In genomic region chr16:77404823-77405222, GRCh38 we compare ENCODE assay signal across 17 cellular contexts. TPM values are rescaled to one million over a fixed set of nuclear protein-coding genes. Genes with fewer than 3 reads are reported as not detected.
DNase-seq lines count a peak whose midpoint lies in the region; ATAC-seq, FAIRE-seq and TF ChIP-seq lines count a peak whose summit lies in the region.
"Had no signal": no experiment of that assay in that cellular context is flagged by ENCODE, and none has a peak within 500 bp of the region (broad histone marks: within the 10 kb centered on the region; RNA-seq: fewer than 3 reads in every experiment).

No MANE protein-coding gene starts in this region.

- H3T11ph ChIP-seq in H9 (ENCODE audit: low read length): no peak overlapping the region

- H2BK5ac ChIP-seq in H1 (ENCODE audit: low read depth, low read length) (no peak overlapping the region), mesendoderm (ENCODE audit: low read length) (no peak overlapping the region), H9 (ENCODE audit: insufficient read length, low read length) (no peak overlapping the region)

- H4K8ac ChIP-seq in H1 (ENCODE audit: extremely low read depth, insufficient read depth, low read length) (no peak overlapping the region), mesendoderm (ENCODE audit: low read depth, low read length) (no peak overlapping the region), H9 (replicated peaks; ENCODE audit: insufficient read length, low read depth, low read length) (no peak overlapping the region)

- H3K27me3 Mint-ChIP-seq in GM23338 (ENCODE audit: insufficient read depth, low read depth, poor library complexity): peaks cover 2% of the 10 kb centered on the region
- H3K27me3 Mint-ChIP-seq in endothelial cell (ENCODE audit: unreplicated experiment): no peaks in the 10 kb centered on the region
- H3K27me3 Mint-ChIP-seq in H9 (ENCODE audit: low read depth): peaks cover 2% of the 10 kb centered on the region

- TF ChIP-seq CTCF in GM23338 (conservative IDR thresholded peaks at IDR 0.05; ENCODE audit: low read depth in 2 of 2): no peak
- no peak for TF ChIP-seq CTCF in H1 (IDR thresholded peaks at IDR 0.05; ENCODE audit: control extremely low read depth in 1 of 3, insufficient read depth in 1 of 3, low read depth in 1 of 3, low read length in 3 of 3)
- no peak for TF ChIP-seq CTCF in parathyroid adenoma (IDR thresholded peaks at IDR 0.05)
- TF ChIP-seq CTCF in endothelial cell (IDR thresholded peaks at IDR 0.05; ENCODE audit: unreplicated experiment): no peak
- TF ChIP-seq CTCF in H9 (conservative IDR thresholded peaks at IDR 0.05): no peak
- no peak for TF ChIP-seq CTCF in GM10266 (IDR thresholded peaks at IDR 0.05; ENCODE audit: control insufficient read depth, insufficient read depth, low read depth, missing control alignments)

- H3K79me1 ChIP-seq in H1 (ENCODE audit: low read depth, low read length) (no peaks in the 10 kb centered on the region), mesendoderm (ENCODE audit: low read length) (no peaks in the 10 kb centered on the region), H9 (ENCODE audit: insufficient read depth, low read depth, low read length, poor library complexity, severe bottlenecking) (no peaks in the 10 kb centered on the region)

- no peak overlapping the region for H3K27ac Mint-ChIP-seq in GM23338
- no peak overlapping the region for H3K27ac Mint-ChIP-seq in endothelial cell (ENCODE audit: unreplicated experiment)
- H3K27ac Mint-ChIP-seq in H9: no peak overlapping the region
- H3K27ac Mint-ChIP-seq: CD4-positive, CD25-positive, alpha-beta regulatory T cell; HFFc6 had no signal

- CTCF ChIA-PET in H1 (lab: Charles Lee; ENCODE audit: partially characterized antibody): interaction anchor here (0.5 to 2.0 kb wide), 10 partner anchors 8 to 179 kb away, joined by 3 to 11 read pairs (median 4); no protein-coding TSS in a partner anchor

- H3K4me3 Mint-ChIP-seq in GM23338 (no peak overlapping the region), endothelial cell (ENCODE audit: unreplicated experiment) (no peak overlapping the region), H9 (no peak overlapping the region)
- H3K4me3 Mint-ChIP-seq: CD4-positive, CD25-positive, alpha-beta regulatory T cell; HFFc6 had no signal

- ATAC-seq in GM23338 (no peak), GM19328 (IDR thresholded peaks at IDR 0.05; ENCODE audit: unreplicated experiment) (no peak)
- ATAC-seq: HepG2 had no signal

- H2AFZ ChIP-seq in GM23338: 0 out of 2 replicates have a peak overlapping the region, but pooled peaks have one; percentile 53
- 0 out of 2 replicates have a peak overlapping the region, but pooled peaks have one; percentile 9 for H2AFZ ChIP-seq in H1 (ENCODE audit: low read length)
- no peak overlapping the region for H2AFZ ChIP-seq in parathyroid adenoma
- H2AFZ ChIP-seq in H9 (ENCODE audit: low read length): no peak overlapping the region

- no peaks in the 10 kb centered on the region for H3K23me2 ChIP-seq in H1 (ENCODE audit: low read depth, low read length)
- no peaks in the 10 kb centered on the region for H3K23me2 ChIP-seq in H9 (ENCODE audit: insufficient read length, low read depth, low read length, poor library complexity, severe bottlenecking)

- peaks cover 15% of the 10 kb centered on the region; the same call in 2 of the 3 replicates for H3K4me1 Mint-ChIP-seq in GM23338
- no peaks in the 10 kb centered on the region for H3K4me1 Mint-ChIP-seq in endothelial cell (ENCODE audit: unreplicated experiment)
- H3K4me1 Mint-ChIP-seq in H9: peaks cover 7 to 11% of the 10 kb centered on the region in 2 experiments
- H3K4me1 Mint-ChIP-seq: CD4-positive, CD25-positive, alpha-beta regulatory T cell had no signal

- no peak overlapping the region for H2BK20ac ChIP-seq in H1 (ENCODE audit: low read length)
- H2BK20ac ChIP-seq in H9 (ENCODE audit: low read depth, low read length, poor library complexity, severe bottlenecking): no peak overlapping the region

- no peak for FAIRE-seq in H1 (lab: Jason Lieb, UNC)
- FAIRE-seq: HepG2 had no signal

- H4K91ac ChIP-seq in H1 (replicated peaks; ENCODE audit: insufficient read length, low read length) (no peak overlapping the region), H9 (ENCODE audit: insufficient read length, low read depth, low read length) (no peak overlapping the region)

- H3K9ac ChIP-seq in H1 (replicated peaks in 1 of 4; ENCODE audit: extremely low read depth in 1 of 4, low read depth in 3 of 4, low read length in 3 of 4) (no peak overlapping the region), mesendoderm (ENCODE audit: low read length) (no peak overlapping the region), parathyroid adenoma (no peak overlapping the region), H9 (ENCODE audit: extremely low read depth, insufficient read length, low read length) (no peak overlapping the region)
- H3K9ac ChIP-seq: BLaER1 treated with 17β-estradiol and CSF1 and Interleukin-3, amounts not matched to agents 10 nM and 100 nM had no signal

- POLR2A ChIA-PET in H1 (lab: Charles Lee; ENCODE audit: partially characterized antibody): no interaction called here

- no peak overlapping the region for H3K23ac ChIP-seq in H1 (ENCODE audit: insufficient read length)
- no peak overlapping the region for H3K23ac ChIP-seq in mesendoderm (ENCODE audit: low read length)
- no peak overlapping the region for H3K23ac ChIP-seq in H9 (ENCODE audit: insufficient read length, low read depth, low read length)

- H3K4me2 ChIP-seq in GM23338 (no peak overlapping the region), H1 (ENCODE audit: insufficient read depth in 1 of 2, low read depth in 2 of 2, low read length in 2 of 2) (no peak overlapping the region), mesendoderm (ENCODE audit: low read length) (no peak overlapping the region), parathyroid adenoma (ENCODE audit: low read length) (peak overlapping the region; percentile 9), H9 (ENCODE audit: insufficient read depth, insufficient read length, low read length) (no peak overlapping the region)
- H3K4me2 ChIP-seq: BLaER1 treated with 17β-estradiol and CSF1 and Interleukin-3, amounts not matched to agents 10 nM and 100 nM had no signal

- no peak for TF ChIP-seq EP300 in H1 (IDR thresholded peaks at IDR 0.05; ENCODE audit: borderline replicate concordance in 1 of 2, low read depth in 2 of 2, low read length in 2 of 2)

- H3F3A ChIP-seq in GM23338 (replicated peaks; ENCODE audit: low read depth): no peaks in the 10 kb centered on the region

- no peaks in the 10 kb centered on the region for H3K9me2 ChIP-seq in GM23338 (ENCODE audit: insufficient read depth)

- TF ChIP-seq POLR2A in H1 (IDR thresholded peaks at IDR 0.05; ENCODE audit: control extremely low read depth in 1 of 2, low read depth in 2 of 2, low read length in 2 of 2): no peak

- H3K36me3 ChIP-seq in GM23338 (ENCODE audit: insufficient read depth): no peaks in the 10 kb centered on the region
- no peaks in the 10 kb centered on the region for H3K36me3 ChIP-seq in H1 (ENCODE audit: control insufficient read depth in 2 of 4, insufficient read depth in 4 of 4, low read length in 3 of 4)
- no peaks in the 10 kb centered on the region for H3K36me3 ChIP-seq in mesendoderm (ENCODE audit: control insufficient read depth, insufficient read depth, low read length)
- H3K36me3 ChIP-seq in parathyroid adenoma (ENCODE audit: control insufficient read depth, insufficient read depth, low read length): no peaks in the 10 kb centered on the region
- H3K36me3 ChIP-seq: BLaER1 treated with 17β-estradiol and CSF1 and Interleukin-3, amounts not matched to agents 10 nM and 100 nM had no signal

- H3K56ac ChIP-seq in H1 (replicated peaks; ENCODE audit: insufficient read length, low read depth, low read length): no peak overlapping the region
- no peak overlapping the region for H3K56ac ChIP-seq in mesendoderm (ENCODE audit: low read length)
- H3K56ac ChIP-seq in H9 (ENCODE audit: insufficient read length, low read depth, low read length): no peak overlapping the region

- H3K14ac ChIP-seq in H1 (ENCODE audit: insufficient read length): no peak overlapping the region
- no peak overlapping the region for H3K14ac ChIP-seq in H9 (ENCODE audit: insufficient read depth, low read length)

- H3K27ac ChIP-seq in GM23338 (ENCODE audit: low read depth) (no peak overlapping the region), H1 (ENCODE audit: low read depth, low read length) (no peak overlapping the region), mesendoderm (ENCODE audit: low read depth, low read length) (no peak overlapping the region), parathyroid adenoma (no peak overlapping the region), H9 (ENCODE audit: insufficient read length, low read depth, low read length) (no peak overlapping the region)
- H3K27ac ChIP-seq: BLaER1 treated with 17β-estradiol and CSF1 and Interleukin-3, amounts not matched to agents 10 nM and 100 nM had no signal

- H2BK12ac ChIP-seq in H1 (ENCODE audit: low read depth, low read length): no peak overlapping the region
- H2BK12ac ChIP-seq in H9 (ENCODE audit: insufficient read length, low read depth, low read length): no peak overlapping the region

- no peak for DNase-seq in GM23338 (ENCODE audit: low spot score)
- DNase-seq in H1 (ENCODE audit: low read depth in 1 of 2, low spot score in 2 of 2): no peak
- DNase-seq in mesendoderm: peak; percentile 33
- DNase-seq in endothelial cell (ENCODE audit: low spot score): no peak
- no peak for DNase-seq in H9
- DNase-seq in GM10266 (ENCODE audit: extremely low spot score): no peak
- DNase-seq: ACHN; CD4-positive, CD25-positive, alpha-beta regulatory T cell; DMS53; GF-D8; H7; HFFc6 had no signal

- peaks cover 0 to 2% of the 10 kb centered on the region in 2 experiments; a peak in 1 of 4 replicates for H3K9me3 ChIP-seq in H1 (ENCODE audit: insufficient read depth in 2 of 2, low read depth in 1 of 2, low read length in 1 of 2)
- H3K9me3 ChIP-seq in parathyroid adenoma (ENCODE audit: control insufficient read depth, low read length): no peaks in the 10 kb centered on the region
- no peaks in the 10 kb centered on the region for H3K9me3 ChIP-seq in H9 (ENCODE audit: control insufficient read depth, low read depth, low read length)

- H3K4ac ChIP-seq in H1 (replicated peaks; ENCODE audit: insufficient read length, low read depth, low read length) (no peak overlapping the region), mesendoderm (ENCODE audit: low read depth, low read length) (no peak overlapping the region), H9 (ENCODE audit: low read depth, low read length) (no peak overlapping the region)

- H2AK5ac ChIP-seq in H1 (ENCODE audit: low read depth, low read length) (no peak overlapping the region), mesendoderm (ENCODE audit: low read length) (no peak overlapping the region), H9 (ENCODE audit: insufficient read length, low read length) (no peak overlapping the region)

- H3K4me1 ChIP-seq in GM23338 (ENCODE audit: insufficient read depth) (peaks cover 9% of the 10 kb centered on the region; the same call in 1 of the 2 replicates), H1 (replicated peaks in 1 of 4; ENCODE audit: control insufficient read depth in 3 of 4, insufficient read depth in 4 of 4, low read length in 3 of 4) (peaks cover 0 to 4% (median 1%) of the 10 kb centered on the region in 4 experiments; a peak in 2 of 7 replicates), mesendoderm (ENCODE audit: control insufficient read depth, low read depth, low read length) (no peaks in the 10 kb centered on the region), parathyroid adenoma (no peaks in the 10 kb centered on the region), H9 (ENCODE audit: insufficient read depth, low read length) (0 out of 2 replicates have a peak, but pooled peaks cover 2% of the 10 kb centered on the region)

- no peaks in the 10 kb centered on the region for H4K20me1 ChIP-seq in GM23338 (replicated peaks; ENCODE audit: insufficient read depth)
- H4K20me1 ChIP-seq in H1 (replicated peaks in 1 of 2; ENCODE audit: control insufficient read depth in 1 of 2, insufficient read depth in 2 of 2, low read length in 2 of 2): no peaks in the 10 kb centered on the region
- no peaks in the 10 kb centered on the region for H4K20me1 ChIP-seq in H9 (ENCODE audit: control insufficient read depth, insufficient read depth, insufficient read length)

- H3K36me3 Mint-ChIP-seq in GM23338 (ENCODE audit: low read depth) (no peaks in the 10 kb centered on the region; the same call in 2 of the 3 replicates), endothelial cell (ENCODE audit: low read depth, unreplicated experiment) (no peaks in the 10 kb centered on the region), H9 (ENCODE audit: insufficient read depth in 1 of 3, low read depth in 3 of 3) (peaks cover 0 to 4% (median 0%) of the 10 kb centered on the region in 3 experiments; a peak in 1 of 7 replicates)
- H3K36me3 Mint-ChIP-seq: CD4-positive, CD25-positive, alpha-beta regulatory T cell had no signal

- H3K79me2 ChIP-seq in GM23338 (replicated peaks; ENCODE audit: insufficient read depth) (no peaks in the 10 kb centered on the region), H1 (ENCODE audit: control insufficient read depth in 1 of 2, insufficient read depth in 2 of 2, low read length in 2 of 2) (no peaks in the 10 kb centered on the region), mesendoderm (ENCODE audit: control insufficient read depth, insufficient read depth, low read length) (no peaks in the 10 kb centered on the region), parathyroid adenoma (no peaks in the 10 kb centered on the region), H9 (ENCODE audit: insufficient read depth, low read length) (no peaks in the 10 kb centered on the region)

- no peak overlapping the region for H3K18ac ChIP-seq in H1 (ENCODE audit: extremely low read depth, low read length)
- no peak overlapping the region for H3K18ac ChIP-seq in mesendoderm (ENCODE audit: low read length)
- no peak overlapping the region for H3K18ac ChIP-seq in H9 (ENCODE audit: insufficient read length, low read depth, low read length)

- 0 out of 2 replicates have a peak overlapping the region, but pooled peaks have one; percentile 3 for H2BK15ac ChIP-seq in H1 (ENCODE audit: low read length)
- H2BK15ac ChIP-seq in mesendoderm (replicated peaks; ENCODE audit: low read depth): no peak overlapping the region
- no peak overlapping the region for H2BK15ac ChIP-seq in H9 (ENCODE audit: low read depth, low read length)

- H3K4me3 ChIP-seq in GM23338 (no peak overlapping the region), H1 (ENCODE audit: extremely low read depth in 1 of 4, insufficient read depth in 2 of 4, low read depth in 3 of 4, low read length in 4 of 4) (no peak overlapping the region), mesendoderm (ENCODE audit: low read length) (no peak overlapping the region), parathyroid adenoma (ENCODE audit: low read depth, low read length) (no peak overlapping the region)
- H3K4me3 ChIP-seq: BLaER1 treated with 17β-estradiol and CSF1 and Interleukin-3, amounts not matched to agents 10 nM and 100 nM had no signal

- no peak overlapping the region for H2BK120ac ChIP-seq in H1 (replicated peaks; ENCODE audit: low read depth, low read length)
- no peak overlapping the region for H2BK120ac ChIP-seq in mesendoderm (ENCODE audit: low read depth, low read length)
- H2BK120ac ChIP-seq in H9 (ENCODE audit: low read depth, low read length, poor library complexity, severe bottlenecking): no peak overlapping the region

- H4K5ac ChIP-seq in H1 (ENCODE audit: insufficient read length, low read depth, low read length) (no peak overlapping the region), mesendoderm (ENCODE audit: low read length) (no peak overlapping the region), H9 (ENCODE audit: insufficient read length, low read depth, low read length) (no peak overlapping the region)

- 90% methylated on average over 1 of the region's 1 CpG; no CpG with 5 or more reads in 1 of the 2 experiments for WGBS in H1 (ENCODE audit: extremely low coverage in 1 of 2, insufficient coverage in 1 of 2, insufficient read length in 1 of 2, insufficient replicate concordance in 2 of 2, low coverage in 1 of 2, low lambda C conversion rate in 2 of 2, missing lambda C conversion rate in 1 of 2), 2 experiments
- WGBS in mesendoderm (ENCODE audit: extremely low coverage, insufficient coverage, low lambda C conversion rate): no CpG with 5 or more reads among the region's 1 CpG
- WGBS in H9 (ENCODE audit: extremely low coverage, insufficient read length, low lambda C conversion rate): no CpG with 5 or more reads among the region's 1 CpG

- H3K27me3 ChIP-seq in GM23338 (ENCODE audit: insufficient read depth) (no peaks in the 10 kb centered on the region), H1 (replicated peaks in 1 of 4; ENCODE audit: control insufficient read depth in 3 of 4, extremely low read depth in 1 of 4, insufficient read depth in 3 of 4, low read length in 3 of 4) (no peaks in the 10 kb centered on the region), mesendoderm (ENCODE audit: insufficient read depth, low read length, poor library complexity) (no peaks in the 10 kb centered on the region), parathyroid adenoma (ENCODE audit: control insufficient read depth, insufficient read depth, low read length) (no peaks in the 10 kb centered on the region), H9 (ENCODE audit: insufficient read depth, low read length) (no peaks in the 10 kb centered on the region)

- no peaks in the 10 kb centered on the region; the same call in 2 of the 3 replicates for H3K9me3 Mint-ChIP-seq in GM23338
- H3K9me3 Mint-ChIP-seq in endothelial cell (ENCODE audit: unreplicated experiment): no peaks in the 10 kb centered on the region
- H3K9me3 Mint-ChIP-seq in H9: peaks cover 3% of the 10 kb centered on the region in 2 experiments; a peak in 4 of 5 replicates

- TF ChIP-seq RAD21 in H1 (IDR thresholded peaks at IDR 0.05 in 1 of 2, conservative IDR thresholded peaks at IDR 0.05 in 1 of 2; ENCODE audit: low read depth in 2 of 2, low read length in 2 of 2): no peak

RNA-seq across cellular contexts. Expression of gene ADAMTS18, which starts 30.0 kb away (rescaled TPM):
- 0.90 TPM in 1 of 2 replicates, not detected in the other for total RNA-seq in GM23338 (2014; rRNA removed; shearing (Covaris generic))
- 0.10 and 0.15 TPM in 2 replicates for polyA plus RNA-seq in GM23338 (2016; fragmentation: Nextera tagmentation; extraction: Ambion mirVana)
- total RNA-seq in H1 (2021; fragmentation: NEBNext Ultra II Directional; extraction: Animal tissue kit (Norgen Biotek cat#: 25700)): 0.19 TPM in 2 replicates
- polyA plus RNA-seq in H1 (2011; rRNA removed): 0.05 and 0.16 TPM in 2 replicates
- polyA plus RNA-seq in H1 (2011; cell fraction: cytosol; rRNA removed): 0.13 TPM
- 0.16 TPM for polyA plus RNA-seq in H1 (2011; cell fraction: nucleus; rRNA removed)
- 0.08 to 0.50 TPM (median 0.25 TPM) in 4 replicates for polyA plus RNA-seq in H1 (2012, experiment 1 of 2)
- not detected for polyA plus RNA-seq in H1 (2012, experiment 2 of 2)
- polyA plus RNA-seq in H1 (2013, experiment 1 of 2): 0.26 TPM
- 0.09 TPM for polyA plus RNA-seq in H1 (2013, experiment 2 of 2)
- 0.41 and 0.63 TPM in 2 replicates for polyA minus RNA-seq in H1 (2011; rRNA and poly(A)+ RNA removed)
- polyA minus RNA-seq in H1 (2011; cell fraction: cytosol; rRNA and poly(A)+ RNA removed): 0.44 TPM
- 2.1 TPM for polyA minus RNA-seq in H1 (2011; cell fraction: nucleus; rRNA and poly(A)+ RNA removed)
- 0.38 TPM for polyA plus RNA-seq in mesendoderm (2013, experiment 1 of 2)
- polyA plus RNA-seq in mesendoderm (2013, experiment 2 of 2): 0.46 TPM
- 0.69 TPM for total RNA-seq in endothelial cell (ENCODE audit: unreplicated experiment)
- total RNA-seq in H9 (2021): 0.07 and 0.09 TPM in 2 replicates
- total RNA-seq: A172; CD4-positive, CD25-positive, alpha-beta regulatory T cell; HepG2; HFFc6 had no signal
- polyA plus RNA-seq: CD4-positive, CD25-positive, alpha-beta regulatory T cell had no signal

Comparison
In these comparisons a context has a peak if more than half of its experiments do, and no peak if none do; other contexts are left out.
1. H2AFZ ChIP-seq: peak in GM23338 (single experiment) and H1 (single experiment); none in parathyroid adenoma (single experiment) and H9 (single experiment).